ENCODE assay signal across 18 cellular contexts in genomic region chr14:97196336-97196735, GRCh38.
"Had no signal": no experiment of that assay in that cellular context is flagged by ENCODE, and none has a peak within 500 bp of the region (broad histone marks: within the 10 kb centered on the region; RNA-seq: fewer than 3 reads in every experiment).

No MANE protein-coding gene starts in this region.

- H3K4me2 ChIP-seq: KMS-11 had no signal

- H3K27ac ChIP-seq: KMS-11, Peyer's patch had no signal

- DNase-seq: activated CD4-positive, alpha-beta T cell treated with anti-CD3 and anti-CD28 coated beads for 48 hours; activated CD4-positive, alpha-beta T cell treated with anti-CD3 and anti-CD28 coated beads, Interleukin-2, amount 50 U/mL, for 4 hours; activated CD4-positive, CD25-positive, alpha-beta regulatory T cell treated with anti-CD3 and anti-CD28 coated beads, Interleukin-2, amount 50 U/mL, for 72 hours; activated CD8-positive, alpha-beta memory T cell treated with anti-CD3 and anti-CD28 coated beads, Interleukin-2, amount 50 U/mL, for 48 hours; activated CD8-positive, alpha-beta T cell treated with anti-CD3 and anti-CD28 coated beads, Interleukin-2, amount 10 ng/mL, durations not matched to agents 7 days and 5 days; activated T-cell treated with anti-CD3 and anti-CD28 coated beads, Interleukin-2, amount 50 U/mL, for 1 hour; aorta; MG63; MV-4-11; NCI-H1092 treated with DMSO at 0.1 percent for 48 hours; NCI-H1417 treated with DMSO at 0.1 percent for 48 hours; NCI-H187; NCI-H2081; NCI-H510A treated with DMSO at 0.1 percent for 48 hours; Peyer's patch; SHP77 treated with DMSO at 0.1 percent for 48 hours had no signal

- H3K4me3 ChIP-seq: MG63, Peyer's patch had no signal

- ATAC-seq: activated CD8-positive, alpha-beta T cell treated with anti-CD3 and anti-CD28 coated beads, Interleukin-2, amount 10 ng/mL, durations not matched to agents 7 days and 5 days; WTC11 had no signal

- H3K9ac ChIP-seq: KMS-11 had no signal

- H3K36me3 ChIP-seq: MG63, Peyer's patch had no signal

- H3K4me1 ChIP-seq: Peyer's patch had no signal

- H3K9me3 ChIP-seq: MG63, Peyer's patch had no signal

- H3K27me3 ChIP-seq: MG63, Peyer's patch had no signal
